ENCODE assay signal across 1 cellular context in genomic region chr2:53786371-53787254, GRCh38.
TF ChIP-seq lines count a peak whose summit lies in the region.

ASB3 (minus strand) TSS chr2:53786953; CDS start chr2:53765572, 21,381 bp downstream.
ERLEC1 (plus strand) TSS chr2:53787044; CDS start chr2:53787211, 167 bp downstream.

TF ChIP-seq in K562, 482 proteins besides CTCF, POLR2A, EP300 and RAD21 (continued from another document and continues in another):
- TF ChIP-seq ZNF76 (CRISPR knock-in tag; IDR thresholded peaks at IDR 0.05; ENCODE audit: borderline replicate concordance) (no peak), HES1 (IDR thresholded peaks at IDR 0.05; ENCODE audit: low read depth) (no peak), TBP (optimal IDR thresholded peaks at IDR 0.05; ENCODE audit: low read depth, low read length) (peak; percentile 59), ZNF740 (CRISPR knock-in tag; IDR thresholded peaks at IDR 0.05) (no peak), ZNF740 (tag; IDR thresholded peaks at IDR 0.05) (no peak), TAF7 (tag; IDR thresholded peaks at IDR 0.05) (peak; percentile 53), NFXL1 (CRISPR knock-in tag; IDR thresholded peaks at IDR 0.05) (no peak), TEAD1 (CRISPR knock-in tag; IDR thresholded peaks at IDR 0.05) (peak in 1 of 2 experiments; percentile 76; a peak in 2 of 4 replicates), POLR2B (IDR thresholded peaks at IDR 0.05; ENCODE audit: low read depth, partially characterized antibody) (peak; percentile 79), MTF1 (CRISPR knock-in tag; IDR thresholded peaks at IDR 0.05; ENCODE audit: borderline replicate concordance) (no peak), HNRNPUL1 (IDR thresholded peaks at IDR 0.05; ENCODE audit: low read length) (no peak), PREB (CRISPR knock-in tag; IDR thresholded peaks at IDR 0.05) (0 out of 2 replicates have a peak, but pooled peaks have one; percentile 28), LCOR (CRISPR knock-in tag; IDR thresholded peaks at IDR 0.05) (peak; percentile 86; the same call in 1 of the 2 replicates), USF1 (CRISPR knock-in tag; IDR thresholded peaks at IDR 0.05) (no peak), ZNF764 (CRISPR knock-in tag; IDR thresholded peaks at IDR 0.05; ENCODE audit: low read depth) (no peak), ZNF512 (tag; IDR thresholded peaks at IDR 0.05) (no peak), ZNF583 (CRISPR knock-in tag; IDR thresholded peaks at IDR 0.05) (no peak), ZSCAN32 (CRISPR knock-in tag; IDR thresholded peaks at IDR 0.05) (no peak), MTA1 (IDR thresholded peaks at IDR 0.05; ENCODE audit: borderline replicate concordance) (no peak), E4F1 (CRISPR knock-in tag; IDR thresholded peaks at IDR 0.05; ENCODE audit: borderline replicate concordance) (no peak), PTBP1 (IDR thresholded peaks at IDR 0.05; ENCODE audit: low read depth, low read length) (no peak), SRF (CRISPR knock-in tag; IDR thresholded peaks at IDR 0.05) (no peak; a peak in 1 of 4 replicates), MBD2 (IDR thresholded peaks at IDR 0.05; ENCODE audit: borderline replicate concordance, low read depth) (peak; percentile 64; the same call in 1 of the 2 replicates), NCOR1 (IDR thresholded peaks at IDR 0.05) (peak; percentile 53; the same call in 1 of the 2 replicates), HOMEZ (CRISPR knock-in tag; IDR thresholded peaks at IDR 0.05) (no peak), ATF3 (IDR thresholded peaks at IDR 0.05) (no peak), ATF3 (CRISPR knock-in tag; conservative IDR thresholded peaks at IDR 0.05) (no peak), ZNF766 (CRISPR knock-in tag; conservative IDR thresholded peaks at IDR 0.05) (no peak), RBM15 (IDR thresholded peaks at IDR 0.05; ENCODE audit: insufficient read depth, low read length) (no peak), ZNF668 (CRISPR knock-in tag; IDR thresholded peaks at IDR 0.05) (no peak), ZKSCAN1 (IDR thresholded peaks at IDR 0.05; ENCODE audit: low read depth, low read length) (no peak), ZNF639 (CRISPR knock-in tag; conservative IDR thresholded peaks at IDR 0.05 in 1 of 2, IDR thresholded peaks at IDR 0.05 in 1 of 2) (peak in 1 of 2 experiments; percentile 69; a peak in 2 of 4 replicates), RFX1 (IDR thresholded peaks at IDR 0.05) (no peak; the same call in 1 of the 2 replicates), FOSL1 (tag; conservative IDR thresholded peaks at IDR 0.05) (peak; percentile 34), TEAD4 (IDR thresholded peaks at IDR 0.05; ENCODE audit: low read length) (peak; percentile 24; the same call in 1 of the 2 replicates), TEAD4 (CRISPR knock-in tag; IDR thresholded peaks at IDR 0.05; ENCODE audit: borderline replicate concordance) (no peak), GATAD2B (IDR thresholded peaks at IDR 0.05; ENCODE audit: borderline replicate concordance) (no peak)
